Comparison of ENCODE assay signal across 25 cellular contexts in the genomic region with DNA sequence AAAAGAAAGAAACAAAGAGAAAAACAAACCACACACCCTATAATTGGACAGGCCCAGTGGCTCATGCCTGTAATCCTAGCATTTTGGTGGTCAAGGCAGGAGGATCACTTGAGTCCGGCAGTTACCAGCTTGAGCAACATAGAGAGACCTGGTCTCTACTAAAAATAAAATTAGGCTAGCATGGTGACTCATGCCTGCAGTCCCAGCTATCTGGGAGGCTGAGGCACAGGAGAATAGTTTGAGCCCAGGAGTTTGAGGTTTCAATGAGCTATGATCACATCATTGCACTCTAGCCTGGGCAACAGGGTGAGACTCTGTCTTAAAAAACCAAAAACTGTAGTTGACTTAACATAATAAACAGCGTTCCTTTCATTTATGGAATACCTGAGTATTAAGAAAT.
DNase-seq lines count a peak whose midpoint lies in the region; ATAC-seq and TF ChIP-seq lines count a peak whose summit lies in the region.
"Had no signal": no experiment of that assay in that cellular context is flagged by ENCODE, and none has a peak within 500 bp of the region (broad histone marks: within the 10 kb centered on the region; RNA-seq: fewer than 3 reads in every experiment).

No MANE protein-coding gene starts in this region.

- intact Hi-C loops in left ventricle myocardium superior (cut with micrococcal nuclease) (no loop called here), left ventricle myocardium inferior (cut with micrococcal nuclease) (no loop called here)

- H3K4me1 ChIP-seq in left ventricle myocardium inferior (peaks cover 7% of the 10 kb centered on the region), RWPE2 (ENCODE audit: insufficient read depth, poor library complexity, severe bottlenecking) (peaks cover under 1% of the 10 kb centered on the region), thoracic aorta (ENCODE audit: control insufficient read depth in 1 of 2, low read depth in 2 of 2) (no peaks in the 10 kb centered on the region)
- H3K4me1 ChIP-seq: ascending aorta, suprapubic skin had no signal

- no peak overlapping the region for H3K4me3 ChIP-seq in left ventricle myocardium inferior
- H3K4me3 ChIP-seq in RWPE2 (ENCODE audit: severe bottlenecking) = no peak overlapping the region
- no peak overlapping the region for H3K4me3 ChIP-seq in fibroblast of the aortic adventitia (ENCODE audit: low read depth, low read length)
- H3K4me3 ChIP-seq in thoracic aorta = no peak overlapping the region
- H3K4me3 ChIP-seq: ascending aorta, suprapubic skin had no signal

- H3K9me3 ChIP-seq in left ventricle myocardium inferior (replicated peaks) (peaks cover 16% of the 10 kb centered on the region), RWPE2 (ENCODE audit: severe bottlenecking) (no peaks in the 10 kb centered on the region), thoracic aorta (no peaks in the 10 kb centered on the region)
- H3K9me3 ChIP-seq: suprapubic skin had no signal

- no peak overlapping the region for H3K27ac ChIP-seq in left ventricle myocardium inferior (replicated peaks)
- peak overlapping the region; percentile 41 for H3K27ac ChIP-seq in RWPE2 (ENCODE audit: poor library complexity, severe bottlenecking)
- no peak overlapping the region for H3K27ac ChIP-seq in thoracic aorta
- H3K27ac ChIP-seq: ascending aorta, suprapubic skin had no signal

- TF ChIP-seq CTCF in left ventricle myocardium inferior (IDR thresholded peaks at IDR 0.05; ENCODE audit: borderline replicate concordance) (no peak), RWPE2 (IDR thresholded peaks at IDR 0.05; ENCODE audit: poor library complexity, severe bottlenecking) (no peak), fibroblast of the aortic adventitia (IDR thresholded peaks at IDR 0.05; ENCODE audit: insufficient read depth, low read length) (no peak), thoracic aorta (IDR thresholded peaks at IDR 0.05) (no peak)

- no peaks in the 10 kb centered on the region for H3K4me1 Mint-ChIP-seq in stimulated activated naive CD8-positive, alpha-beta T cell treated with anti-CD3 and anti-CD28 coated beads, Interleukin-15, amount 100 ng/mL, for 72 hours
- H3K4me1 Mint-ChIP-seq: CD14-positive monocyte, WTC11 had no signal

- H3K9me3 Mint-ChIP-seq in stimulated activated naive CD8-positive, alpha-beta T cell treated with anti-CD3 and anti-CD28 coated beads, Interleukin-15, amount 100 ng/mL, for 72 hours = peaks cover 6 to 13% of the 10 kb centered on the region in 2 donors
- H3K9me3 Mint-ChIP-seq: activated naive CD4-positive, alpha-beta T cell treated with anti-CD3 and anti-CD28 coated beads for 36 hours; activated T-cell treated with anti-CD3 and anti-CD28 coated beads, Interleukin-2, amount 50 U/mL, for 24 hours had no signal

- H3K27me3 ChIP-seq in left ventricle myocardium inferior (ENCODE audit: low read depth) = no peaks in the 10 kb centered on the region
- H3K27me3 ChIP-seq in RWPE2 (ENCODE audit: insufficient read depth, poor library complexity, severe bottlenecking) = no peaks in the 10 kb centered on the region
- no peaks in the 10 kb centered on the region for H3K27me3 ChIP-seq in thoracic aorta (replicated peaks; ENCODE audit: insufficient read depth)
- H3K27me3 ChIP-seq: ascending aorta, suprapubic skin had no signal

- no peaks in the 10 kb centered on the region for H3K36me3 ChIP-seq in left ventricle myocardium inferior
- H3K36me3 ChIP-seq in RWPE2 (ENCODE audit: low read depth) = no peaks in the 10 kb centered on the region
- no peaks in the 10 kb centered on the region for H3K36me3 ChIP-seq in thoracic aorta
- H3K36me3 ChIP-seq: ascending aorta, suprapubic skin had no signal

- no peak overlapping the region for H3K4me3 Mint-ChIP-seq in stimulated activated naive CD8-positive, alpha-beta T cell treated with anti-CD3 and anti-CD28 coated beads, Interleukin-15, amount 100 ng/mL, for 72 hours
- H3K4me3 Mint-ChIP-seq: activated CD8-positive, alpha-beta T cell treated with anti-CD3 and anti-CD28 coated beads for 36 hours; activated naive CD4-positive, alpha-beta T cell treated with anti-CD3 and anti-CD28 coated beads for 36 hours; activated T-cell treated with anti-CD3 and anti-CD28 coated beads, Interleukin-2, amount 50 U/mL, for 24 hours; WTC11 had no signal

- ATAC-seq in left ventricle myocardium superior (peak; percentile 27), RWPE2 (ENCODE audit: low read depth) (0 out of 3 replicates have a peak, but pooled peaks have one; percentile 21), thoracic aorta (ENCODE audit: insufficient number of reproducible peaks, low FRiP score, low read depth) (peak; percentile 81)
- no peak for ATAC-seq in stimulated activated naive CD8-positive, alpha-beta T cell treated with anti-CD3 and anti-CD28 coated beads, Interleukin-15, amount 100 ng/mL, for 72 hours
- ATAC-seq: activated CD8-positive, alpha-beta T cell treated with anti-CD3 and anti-CD28 coated beads for 36 hours; left colon; WTC11 had no signal

- no peaks in the 10 kb centered on the region for H3K27me3 Mint-ChIP-seq in stimulated activated naive CD8-positive, alpha-beta T cell treated with anti-CD3 and anti-CD28 coated beads, Interleukin-15, amount 100 ng/mL, for 72 hours
- H3K27me3 Mint-ChIP-seq: activated CD8-positive, alpha-beta T cell treated with anti-CD3 and anti-CD28 coated beads for 36 hours; activated T-cell treated with anti-CD3 and anti-CD28 coated beads, Interleukin-2, amount 50 U/mL, for 24 hours had no signal

- DNase-seq in left ventricle myocardium superior (no peak), left ventricle myocardium inferior (no peak), RWPE2 (ENCODE audit: low spot score) (no peak), fibroblast of the aortic adventitia (ENCODE audit: low read depth) (peak; percentile 29), thoracic aorta (ENCODE audit: low spot score) (no peak), HuH-7.5 (ENCODE audit: low spot score) (no peak), NCI-H146 treated with DMSO at 0.1 percent for 48 hours (lab: John Stamatoyannopoulos, UW; ENCODE audit: unreplicated experiment) (no peak)
- no peak for DNase-seq in stimulated activated naive CD8-positive, alpha-beta T cell treated with anti-CD3 and anti-CD28 coated beads, Interleukin-15, amount 100 ng/mL, for 72 hours
- DNase-seq: activated CD8-positive, alpha-beta T cell treated with anti-CD3 and anti-CD28 coated beads for 36 hours; activated naive CD4-positive, alpha-beta T cell treated with anti-CD3 and anti-CD28 coated beads for 36 hours; activated T-cell treated with anti-CD3 and anti-CD28 coated beads, Interleukin-2, amount 50 U/mL, for 24 hours; DMS153; foreskin melanocyte; left colon; midbrain; NCI-H1092 treated with DMSO at 0.1 percent for 48 hours; NCI-H2081 treated with DMSO at 0.1 percent for 48 hours; NCI-H524 treated with DMSO at 0.1 percent for 48 hours; retina; SIG-M5; T-helper 2 cell had no signal

- no peak overlapping the region for H3K27ac Mint-ChIP-seq in stimulated activated naive CD8-positive, alpha-beta T cell treated with anti-CD3 and anti-CD28 coated beads, Interleukin-15, amount 100 ng/mL, for 72 hours
- H3K27ac Mint-ChIP-seq: activated CD8-positive, alpha-beta T cell treated with anti-CD3 and anti-CD28 coated beads for 36 hours; activated naive CD4-positive, alpha-beta T cell treated with anti-CD3 and anti-CD28 coated beads for 36 hours; activated T-cell treated with anti-CD3 and anti-CD28 coated beads, Interleukin-2, amount 50 U/mL, for 24 hours; CD14-positive monocyte; WTC11 had no signal
